Comparison of ENCODE assay signal across 8 cellular contexts in genomic region chr11:9004310-9004945, GRCh38. TPM values are rescaled to one million over a fixed set of nuclear protein-coding genes. Genes with fewer than 3 reads are reported as not detected.
A peak's percentile ranks its signal among the peaks of the same experiment; 100 is the strongest.
DNase-seq lines count a peak whose midpoint lies in the region; ATAC-seq and TF ChIP-seq lines count a peak whose summit lies in the region.

No MANE protein-coding gene starts in this region.

- H3K27ac ChIP-seq in mesodermal cell (ENCODE audit: low read depth, low read length, severe bottlenecking) (no peak overlapping the region), urinary bladder (ENCODE audit: low read depth) (no peak overlapping the region)

- TF ChIP-seq POLR2A in GM18505 (IDR thresholded peaks at IDR 0.05; ENCODE audit: borderline replicate concordance, extremely low read depth, insufficient read depth, insufficient read length) = no peak

- no peaks in the 10 kb centered on the region for H3K9me3 ChIP-seq in mesodermal cell (ENCODE audit: control insufficient read depth, low read length)

- H3K4me1 ChIP-seq in mesodermal cell (ENCODE audit: control insufficient read depth, insufficient read depth, low read length, poor library complexity, severe bottlenecking) (peaks cover 30% of the 10 kb centered on the region), urinary bladder (ENCODE audit: insufficient read depth) (peaks cover 8% of the 10 kb centered on the region)

- peaks cover 24% of the 10 kb centered on the region for H3K4me1 Mint-ChIP-seq in central memory CD8-positive, alpha-beta T cell

- peak overlapping the region; percentile 44 for H3K4me3 ChIP-seq in mesodermal cell (ENCODE audit: extremely low read depth, insufficient read depth, low read length, poor library complexity, severe bottlenecking)
- peak overlapping the region; percentile 40 for H3K4me3 ChIP-seq in urinary bladder (ENCODE audit: low read depth, low read length)

- DNase-seq in T-helper 1 cell (peak in 3 of 5 donors; percentile 9 to 36 (median 16)), SKM-1 (lab: John Stamatoyannopoulos, UW; ENCODE audit: unreplicated experiment) (no peak), HUDEP-2 (lab: John Stamatoyannopoulos, UW; ENCODE audit: unreplicated experiment in 76 of 76) (no peak)
- peak in 1 of 2 donors; percentile 17 for DNase-seq in central memory CD8-positive, alpha-beta T cell (ENCODE audit: low spot score in 2 of 2)

- peak overlapping the region; percentile 14 for H3K27ac Mint-ChIP-seq in central memory CD8-positive, alpha-beta T cell (ENCODE audit: low read depth)

- H3K36me3 Mint-ChIP-seq in central memory CD8-positive, alpha-beta T cell (ENCODE audit: insufficient read depth) = peaks cover 5% of the 10 kb centered on the region

- peak overlapping the region; percentile 71 for H3K4me3 Mint-ChIP-seq in central memory CD8-positive, alpha-beta T cell

- H3K27me3 Mint-ChIP-seq in central memory CD8-positive, alpha-beta T cell = peaks cover 26% of the 10 kb centered on the region

- H3K36me3 ChIP-seq in mesodermal cell (ENCODE audit: control insufficient read depth, insufficient read depth, low read length) (no peaks in the 10 kb centered on the region), urinary bladder (ENCODE audit: insufficient read depth) (no peaks in the 10 kb centered on the region)

- no peaks in the 10 kb centered on the region for H3K9me3 Mint-ChIP-seq in central memory CD8-positive, alpha-beta T cell

- ATAC-seq in GM18505 (IDR thresholded peaks at IDR 0.05; ENCODE audit: unreplicated experiment) (peak; percentile 23), HG03159 (IDR thresholded peaks at IDR 0.05; ENCODE audit: unreplicated experiment) (no peak)
- no peak for ATAC-seq in central memory CD8-positive, alpha-beta T cell (replicated peaks; ENCODE audit: extremely low read depth, poor library complexity, severe bottlenecking)

- 4 to 7% methylated on average over 46 to 49 of the region's 60 CpGs for WGBS in mesodermal cell (ENCODE audit: insufficient coverage in 2 of 2), 2 experiments
- WGBS in urinary bladder = 10% methylated on average over 60 of the region's 60 CpGs

RNA-seq across cellular contexts. Expression of gene NRIP3, which starts 0.6 kb away (rescaled TPM):
- 3.6 TPM for polyA plus RNA-seq in mesodermal cell (2013, experiment 1 of 2)
- polyA plus RNA-seq in mesodermal cell (2013, experiment 2 of 2) = 2.6 TPM
- total RNA-seq in urinary bladder = 3.1 TPM
- 2.1 TPM for polyA plus RNA-seq in urinary bladder

RNA-seq across cellular contexts. Expression of gene TMEM9B, which starts 40.2 kb away (rescaled TPM):
- polyA plus RNA-seq in mesodermal cell (2013, experiment 1 of 2) = 27.6 TPM
- polyA plus RNA-seq in mesodermal cell (2013, experiment 2 of 2) = 24.7 TPM
- total RNA-seq in urinary bladder = 30.0 TPM
- polyA plus RNA-seq in urinary bladder = 27.3 TPM

Comparison
In these comparisons a context has a peak if more than half of its experiments do, and no peak if none do; other contexts are left out.
1. DNase-seq: peak in T-helper 1 cell (3 of 5); none in SKM-1 (single experiment) and HUDEP-2 (0 of 76).